Comparison of ENCODE assay signal across 20 cellular contexts in the genomic region with DNA sequence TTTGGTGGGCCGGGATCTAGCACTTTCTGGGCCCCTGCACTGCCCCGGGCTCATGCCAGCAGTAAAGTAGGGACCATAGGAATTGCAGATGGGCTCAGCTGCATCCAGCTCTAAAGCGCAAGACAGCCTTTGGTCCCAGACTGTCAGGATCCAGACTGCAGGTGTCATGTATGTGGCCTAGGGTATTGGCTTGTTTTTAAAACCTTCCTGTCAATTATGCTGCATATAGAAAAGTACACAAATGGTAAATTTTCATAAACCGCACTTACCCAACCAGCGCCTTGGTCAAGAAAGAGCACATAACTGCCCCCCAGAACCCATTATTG. TPM values are rescaled to one million over a fixed set of nuclear protein-coding genes. Genes with fewer than 3 reads are reported as not detected.
DNase-seq lines count a peak whose midpoint lies in the region; ATAC-seq, FAIRE-seq and TF ChIP-seq lines count a peak whose summit lies in the region.
"Had no signal": no experiment of that assay in that cellular context is flagged by ENCODE, and none has a peak within 500 bp of the region (broad histone marks: within the 10 kb centered on the region; RNA-seq: fewer than 3 reads in every experiment).

No MANE protein-coding gene starts in this region.

- no peak overlapping the region for H3K4me2 ChIP-seq in mesenchymal stem cell (ENCODE audit: low read length, poor library complexity, severe bottlenecking)

- peaks cover 75% of the 10 kb centered on the region for H3K27me3 Mint-ChIP-seq in HFFc6 (ENCODE audit: insufficient read depth)
- H3K27me3 Mint-ChIP-seq in activated CD4-positive, alpha-beta T cell treated with anti-CD3 and anti-CD28 coated beads, Interleukin-2, amount 10 ng/mL, durations not matched to agents 7 days and 5 days = no peaks in the 10 kb centered on the region
- H3K27me3 Mint-ChIP-seq: CD4-positive, CD25-positive, alpha-beta regulatory T cell had no signal

- no peak overlapping the region for H4K8ac ChIP-seq in mesenchymal stem cell (ENCODE audit: low read length)

- no peak for DNase-seq in HFFc6
- no peak for DNase-seq in caudate nucleus (lab: John Stamatoyannopoulos, UW)
- DNase-seq in mesenchymal stem cell = peak; percentile 44
- DNase-seq in tibial nerve (ENCODE audit: low spot score in 2 of 2) = no peak
- DNase-seq in activated CD4-positive, alpha-beta T cell treated with anti-CD3 and anti-CD28 coated beads, Interleukin-2, amount 10 ng/mL, durations not matched to agents 7 days and 5 days = no peak
- no peak for DNase-seq in urothelium cell line (ENCODE audit: low spot score)
- DNase-seq: ACHN; Caco-2; CD4-positive, CD25-positive, alpha-beta regulatory T cell; DMS153; NCI-H1092; NCI-H146; NCI-H2081; NCI-H510A; NCI-H82; SHP77 had no signal

- no peak overlapping the region for H2AK5ac ChIP-seq in mesenchymal stem cell (ENCODE audit: low read length, severe bottlenecking)

- 96% methylated on average over 5 of the region's 5 CpGs for WGBS in mesenchymal stem cell
- WGBS in tibial nerve, 2 donors = 76 to 87% methylated on average over 5 of the region's 5 CpGs

- no peak overlapping the region for H2BK120ac ChIP-seq in mesenchymal stem cell (ENCODE audit: low read depth, low read length)

- CTCF ChIA-PET in activated CD4-positive, alpha-beta T cell treated with anti-CD3 and anti-CD28 coated beads, Interleukin-2, amount 10 ng/mL, durations not matched to agents 7 days and 5 days (lab: Charles Lee) = interaction anchor here (0.8 to 1.2 kb wide), 4 partner anchors 9 to 34 kb away, joined by 3 to 7 read pairs (median 4); partner anchors contain the start of gene ATG101

- H3K27ac ChIP-seq in caudate nucleus (ENCODE audit: low read depth, low read length) = peak overlapping the region; percentile 69
- H3K27ac ChIP-seq in mesenchymal stem cell (ENCODE audit: low read length, poor library complexity, severe bottlenecking) = no peak overlapping the region
- H3K27ac ChIP-seq in tibial nerve = peak overlapping the region; percentile 67 to 100 (median 98)

- no peaks in the 10 kb centered on the region for H3K79me1 ChIP-seq in mesenchymal stem cell (replicated peaks; ENCODE audit: low read length, poor library complexity, severe bottlenecking)

- H3K9me3 Mint-ChIP-seq in HFFc6 = peaks cover 10% of the 10 kb centered on the region; the same call in 1 of the 2 replicates
- no peaks in the 10 kb centered on the region for H3K9me3 Mint-ChIP-seq in activated CD4-positive, alpha-beta T cell treated with anti-CD3 and anti-CD28 coated beads, Interleukin-2, amount 10 ng/mL, durations not matched to agents 7 days and 5 days
- H3K9me3 Mint-ChIP-seq: CD4-positive, CD25-positive, alpha-beta regulatory T cell had no signal

- no peak overlapping the region for H2AFZ ChIP-seq in mesenchymal stem cell (ENCODE audit: low read depth, low read length)

- no peak overlapping the region for H3K4ac ChIP-seq in mesenchymal stem cell (ENCODE audit: low read depth in 1 of 2, low read length in 2 of 2)

- H3K9me3 ChIP-seq in mesenchymal stem cell (ENCODE audit: control insufficient read depth, low read length) = no peaks in the 10 kb centered on the region
- no peaks in the 10 kb centered on the region for H3K9me3 ChIP-seq in tibial nerve
- H3K9me3 ChIP-seq: Caco-2 had no signal

- no peak overlapping the region for H3K9ac ChIP-seq in mesenchymal stem cell (ENCODE audit: low read length)

- no peak overlapping the region for H2BK5ac ChIP-seq in mesenchymal stem cell (ENCODE audit: low read depth, low read length, poor library complexity, severe bottlenecking)

- no peak for ATAC-seq in GM19397 (IDR thresholded peaks at IDR 0.05; ENCODE audit: unreplicated experiment)

- no peak overlapping the region for H2BK15ac ChIP-seq in mesenchymal stem cell (ENCODE audit: low read depth, poor library complexity, severe bottlenecking)

- H3K27ac Mint-ChIP-seq in HFFc6 = peak overlapping the region; percentile 61; the same call in 1 of the 2 replicates
- H3K27ac Mint-ChIP-seq in activated CD4-positive, alpha-beta T cell treated with anti-CD3 and anti-CD28 coated beads, Interleukin-2, amount 10 ng/mL, durations not matched to agents 7 days and 5 days = no peak overlapping the region

- H3K4me1 ChIP-seq in mesenchymal stem cell (ENCODE audit: control insufficient read depth, insufficient read depth, low read depth, low read length) = no peaks in the 10 kb centered on the region
- H3K4me1 ChIP-seq in tibial nerve = peaks cover 0 to 75% (median 21%) of the 10 kb centered on the region in 4 donors
- H3K4me1 ChIP-seq: Caco-2 had no signal

- H4K91ac ChIP-seq in mesenchymal stem cell (ENCODE audit: low read length) = no peak overlapping the region

- no peak for TF ChIP-seq EP300 in tibial nerve (IDR thresholded peaks at IDR 0.05)

- no peak overlapping the region for H2BK12ac ChIP-seq in mesenchymal stem cell (ENCODE audit: low read length in 2 of 2)

- TF ChIP-seq CTCF in HFFc6 (IDR thresholded peaks at IDR 0.05) (no peak), tibial nerve (IDR thresholded peaks at IDR 0.05) (no peak)

- H3K4me1 Mint-ChIP-seq in HFFc6 (ENCODE audit: low read depth) = peaks cover 8% of the 10 kb centered on the region
- peaks cover 6% of the 10 kb centered on the region for H3K4me1 Mint-ChIP-seq in activated CD4-positive, alpha-beta T cell treated with anti-CD3 and anti-CD28 coated beads, Interleukin-2, amount 10 ng/mL, durations not matched to agents 7 days and 5 days

- H3K4me3 Mint-ChIP-seq in HFFc6 = peak overlapping the region; percentile 13; the same call in 1 of the 2 replicates
- H3K4me3 Mint-ChIP-seq in activated CD4-positive, alpha-beta T cell treated with anti-CD3 and anti-CD28 coated beads, Interleukin-2, amount 10 ng/mL, durations not matched to agents 7 days and 5 days = no peak overlapping the region

- no peak overlapping the region for H3K18ac ChIP-seq in mesenchymal stem cell (ENCODE audit: low read depth in 1 of 2, low read length in 2 of 2)

- H3K14ac ChIP-seq in mesenchymal stem cell (ENCODE audit: low read length in 2 of 2) = no peak overlapping the region

- POLR2A ChIA-PET in activated CD4-positive, alpha-beta T cell treated with anti-CD3 and anti-CD28 coated beads, Interleukin-2, amount 10 ng/mL, durations not matched to agents 7 days and 5 days (lab: Charles Lee) = no interaction called here

- no peak overlapping the region for H3K23ac ChIP-seq in mesenchymal stem cell (ENCODE audit: low read length in 2 of 2)

- H3K27me3 ChIP-seq in mesenchymal stem cell (ENCODE audit: control insufficient read depth in 1 of 2, insufficient read depth in 1 of 2, low read length in 2 of 2) (no peaks in the 10 kb centered on the region), tibial nerve (no peaks in the 10 kb centered on the region)

- peaks cover 6% of the 10 kb centered on the region; the same call in 1 of the 2 replicates for H3K36me3 Mint-ChIP-seq in HFFc6 (ENCODE audit: low read depth)
- H3K36me3 Mint-ChIP-seq in activated CD4-positive, alpha-beta T cell treated with anti-CD3 and anti-CD28 coated beads, Interleukin-2, amount 10 ng/mL, durations not matched to agents 7 days and 5 days (ENCODE audit: low read depth) = no peaks in the 10 kb centered on the region
- H3K36me3 Mint-ChIP-seq: CD4-positive, CD25-positive, alpha-beta regulatory T cell had no signal

- FAIRE-seq in urothelium cell line (lab: Jason Lieb, UNC) = no peak
- FAIRE-seq: H54, RCC 7860 had no signal

- peaks cover 0 to 16% of the 10 kb centered on the region in 2 experiments for H3K36me3 ChIP-seq in mesenchymal stem cell (ENCODE audit: control insufficient read depth in 1 of 2, insufficient read depth in 2 of 2, low read depth in 1 of 2, low read length in 2 of 2)
- H3K36me3 ChIP-seq in tibial nerve = peaks cover 2 to 67% (median 10%) of the 10 kb centered on the region in 3 donors

- no peak overlapping the region for H3K4me3 ChIP-seq in mesenchymal stem cell (ENCODE audit: insufficient read depth in 1 of 2, low read depth in 1 of 2, low read length in 2 of 2)
- peak overlapping the region in 2 of 4 donors; percentile 13 to 76 for H3K4me3 ChIP-seq in tibial nerve

- TF ChIP-seq POLR2A in tibial nerve (IDR thresholded peaks at IDR 0.05) = no peak

RNA-seq across cellular contexts. Expression of gene NR4A1, which starts 6.3 kb away (rescaled TPM):
- total RNA-seq in HFFc6 (2021; fragmentation: NEBNext Ultra II Directional; extraction: Animal tissue kit (Norgen Biotek cat#: 25700)) = 10 to 100 TPM; 10.3 to 46.6 (median 43.6) TPM
- 59.6 TPM for polyA plus RNA-seq in mesenchymal stem cell (2013, experiment 1 of 2)
- 43.8 TPM for polyA plus RNA-seq in mesenchymal stem cell (2013, experiment 2 of 2)
- total RNA-seq in tibial nerve = 1,000 to 10,000 TPM in 1 of 4 donors, 100 to 1,000 TPM in 3; 390 to 1,252 (median 718) TPM
- total RNA-seq in activated CD4-positive, alpha-beta T cell treated with anti-CD3 and anti-CD28 coated beads, Interleukin-2, amount 10 ng/mL, durations not matched to agents 7 days and 5 days = 1 to 10 TPM; 2.1 to 2.7 TPM

RNA-seq across cellular contexts. Expression of gene ATG101, which starts 12.2 kb away (rescaled TPM):
- total RNA-seq in HFFc6 (2021; fragmentation: NEBNext Ultra II Directional; extraction: Animal tissue kit (Norgen Biotek cat#: 25700)) = 10 to 100 TPM; 62.1 to 73.6 (median 66.6) TPM
- polyA plus RNA-seq in mesenchymal stem cell (2013, experiment 1 of 2) = 38.1 TPM
- 37.4 TPM for polyA plus RNA-seq in mesenchymal stem cell (2013, experiment 2 of 2)
- total RNA-seq in tibial nerve = 10 to 100 TPM; 32.6 to 49.6 (median 37.5) TPM
- total RNA-seq in activated CD4-positive, alpha-beta T cell treated with anti-CD3 and anti-CD28 coated beads, Interleukin-2, amount 10 ng/mL, durations not matched to agents 7 days and 5 days = 10 to 100 TPM; 28.3 to 30.4 TPM

RNA-seq across cellular contexts. Expression of gene SMIM41, which starts 21.9 kb away (rescaled TPM):
- not detected for total RNA-seq in HFFc6 (2021; fragmentation: NEBNext Ultra II Directional; extraction: Animal tissue kit (Norgen Biotek cat#: 25700))
- polyA plus RNA-seq in mesenchymal stem cell (2013, experiment 1 of 2) = 3.3 TPM
- polyA plus RNA-seq in mesenchymal stem cell (2013, experiment 2 of 2) = 3.5 TPM
- 10 to 100 TPM; 16.5 to 78.7 (median 39.3) TPM for total RNA-seq in tibial nerve
- total RNA-seq in activated CD4-positive, alpha-beta T cell treated with anti-CD3 and anti-CD28 coated beads, Interleukin-2, amount 10 ng/mL, durations not matched to agents 7 days and 5 days = not detected
- total RNA-seq: Caco-2, MCF 10A had no signal
- polyA plus RNA-seq: CD4-positive, CD25-positive, alpha-beta regulatory T cell had no signal

RNA-seq across cellular contexts. Expression of gene TAMALIN, which starts 50.8 kb away (rescaled TPM):
- under 1 TPM; 0.24 to 1.00 (median 0.69) TPM for total RNA-seq in HFFc6 (2021; fragmentation: NEBNext Ultra II Directional; extraction: Animal tissue kit (Norgen Biotek cat#: 25700))
- 17.3 TPM for polyA plus RNA-seq in mesenchymal stem cell (2013, experiment 1 of 2)
- 17.8 TPM for polyA plus RNA-seq in mesenchymal stem cell (2013, experiment 2 of 2)
- 10 to 100 TPM; 30.6 to 54.0 (median 37.8) TPM for total RNA-seq in tibial nerve
- 1 to 10 TPM; 5.7 to 6.9 TPM for total RNA-seq in activated CD4-positive, alpha-beta T cell treated with anti-CD3 and anti-CD28 coated beads, Interleukin-2, amount 10 ng/mL, durations not matched to agents 7 days and 5 days
- total RNA-seq: MCF 10A had no signal

Comparison
In these comparisons a context has a peak if more than half of its experiments do, and no peak if none do; other contexts are left out.
1. RNA of gene NR4A1, which starts 6.3 kb away (total RNA-seq): 390 to 1,252 TPM in tibial nerve; 10.3 to 46.6 TPM in HFFc6 and 2.1 to 2.7 TPM in activated CD4-positive, alpha-beta T cell treated with anti-CD3 and anti-CD28 coated beads, Interleukin-2, amount 10 ng/mL, durations not matched to agents 7 days and 5 days; every median in the first group is over 4 times any median in the second.
2. RNA of gene SMIM41, which starts 21.9 kb away (total RNA-seq): 16.5 to 78.7 TPM in tibial nerve; not detected in activated CD4-positive, alpha-beta T cell treated with anti-CD3 and anti-CD28 coated beads, Interleukin-2, amount 10 ng/mL, durations not matched to agents 7 days and 5 days and not detected in HFFc6; every median in the first group is over 10 times any median in the second.